Comparison of ENCODE assay signal across 8 cellular contexts in genomic region chr14:49585803-49586672, GRCh38. TPM values are rescaled to one million over a fixed set of nuclear protein-coding genes. Genes with fewer than 3 reads are reported as not detected.
DNase-seq lines count a peak whose midpoint lies in the region; ATAC-seq, FAIRE-seq and TF ChIP-seq lines count a peak whose summit lies in the region.

RPS29 (minus strand) TSS chr14:49586380; CDS start chr14:49586346, 34 bp downstream.

- H4K8ac ChIP-seq in IMR-90 (ENCODE audit: low read depth in 2 of 2, low read length in 2 of 2) = peak within 1 kb of the TSS; percentile 55 to 88; a peak in 3 of 4 replicates

- POLR2A ChIA-PET in IMR-90 (lab: Charles Lee; ENCODE audit: unreplicated experiment) = interaction anchor here (0.6 to 1.0 kb wide), 2 partner anchors 9 to 277 kb away, joined by 4 read pairs; no protein-coding TSS in a partner anchor

- ATAC-seq in GM21528 (IDR thresholded peaks at IDR 0.05; ENCODE audit: low FRiP score, unreplicated experiment) (peak; percentile 88), IMR-90 (ENCODE audit: low read depth) (peak; percentile 86)

- H2AK5ac ChIP-seq in IMR-90 (ENCODE audit: low read depth, low read length) = peak within 1 kb of the TSS; percentile 96

- CTCF ChIA-PET in IMR-90 (lab: Yijun Ruan, JAX) = interaction anchor here (0.7 to 2.0 kb wide), 2 partner anchors 9 to 12 kb away, joined by 3 to 7 read pairs; partner anchors contain the start of gene LRR1

- peak within 1 kb of the TSS; percentile 87 for H2AFZ ChIP-seq in IMR-90 (replicated peaks; ENCODE audit: low read length, poor library complexity)

- dilution Hi-C loops in IMR-90 (cut with HindIII; ENCODE audit: low sequenced_read_pairs, unreplicated experiment) = no loop called here

- H2AK9ac ChIP-seq in IMR-90 (replicated peaks; ENCODE audit: low read depth, low read length, poor library complexity) = peak within 1 kb of the TSS; percentile 92

- peak; percentile 93 for TF ChIP-seq POLR2A in IMR-90 (IDR thresholded peaks at IDR 0.05; ENCODE audit: low read depth, low read length)

- peak within 1 kb of the TSS; percentile 95 for H3K9ac ChIP-seq in IMR-90 (ENCODE audit: low read depth, low read length)

- H2BK5ac ChIP-seq in IMR-90 (ENCODE audit: low read depth, low read length, poor library complexity, severe bottlenecking) = peak within 1 kb of the TSS; percentile 85

- FAIRE-seq in D721Med (lab: Jason Lieb, UNC) = no peak

- peaks cover 6% of the 10 kb centered on the region for H3K4me1 ChIP-seq in IMR-90 (ENCODE audit: control insufficient read depth, insufficient read depth, low read length)

- peak within 1 kb of the TSS; percentile 94 for H3K23ac ChIP-seq in IMR-90 (ENCODE audit: low read depth, low read length)

- peaks cover 17 to 50% of the 10 kb centered on the region in 2 experiments for H3K79me1 ChIP-seq in IMR-90 (ENCODE audit: low read depth in 1 of 2, low read length in 2 of 2)

- 1% methylated on average over 33 of the region's 55 CpGs; no CpG with 5 or more reads in 1 of the 2 experiments for WGBS in IMR-90 (ENCODE audit: extremely low coverage in 2 of 2, insufficient read length in 1 of 2), 2 experiments

- peaks cover 49% of the 10 kb centered on the region for H4K20me1 ChIP-seq in IMR-90 (ENCODE audit: insufficient read depth, low read length)

- peak within 1 kb of the TSS; percentile 93 for H3K27ac ChIP-seq in IMR-90 (ENCODE audit: insufficient read depth, low read length)

- H2BK15ac ChIP-seq in IMR-90 (ENCODE audit: low read depth, low read length) = no peak within 1 kb of the TSS

- TF ChIP-seq CTCF in D721Med (IDR thresholded peaks at IDR 0.05; ENCODE audit: insufficient read depth, missing control alignments) = no peak
- no peak for TF ChIP-seq CTCF in IMR-90 (conservative IDR thresholded peaks at IDR 0.05; ENCODE audit: low read depth, low read length)

- H3K9me3 ChIP-seq in IMR-90 (ENCODE audit: control insufficient read depth, insufficient read depth, low read length) = no peaks in the 10 kb centered on the region

- intact Hi-C loops in IMR-90 (cut with micrococcal nuclease) = no loop called here

- H2BK120ac ChIP-seq in IMR-90 (ENCODE audit: low read depth, low read length) = no peak within 1 kb of the TSS

- peak within 1 kb of the TSS; percentile 57 for H3K18ac ChIP-seq in IMR-90 (ENCODE audit: low read depth, low read length)

- H3K27me3 ChIP-seq in IMR-90 (ENCODE audit: control insufficient read depth, insufficient read depth, low read length) = no peaks in the 10 kb centered on the region

- peak within 1 kb of the TSS; percentile 63 for H4K5ac ChIP-seq in IMR-90 (ENCODE audit: low read depth, low read length)

- peak; percentile 68 for DNase-seq in D721Med (ENCODE audit: insufficient read length, low spot score)
- DNase-seq in IMR-90 = peak; percentile 99
- DNase-seq in OCI-M1 (lab: John Stamatoyannopoulos, UW) = peak; percentile 97
- peak; percentile 99 for DNase-seq in activated T-cell treated with anti-CD3 and anti-CD28 coated beads for 24 hours (ENCODE audit: low read depth)
- peak; percentile 88 for DNase-seq in epidermal melanocyte (ENCODE audit: insufficient read length, low spot score)
- DNase-seq in middle frontal gyrus (ENCODE audit: extremely low spot score, low spot score) = peak; percentile 97
- DNase-seq in stimulated activated CD8-positive, alpha-beta memory T cell treated with anti-CD3 and anti-CD28 coated beads, Interleukin-2, amount 100 ng/mL, for 48 hours (ENCODE audit: low read depth in 2 of 2) = peak; percentile 89 to 98

- H3K56ac ChIP-seq in IMR-90 (ENCODE audit: extremely low read depth, insufficient read depth, low read length) = peak within 1 kb of the TSS; percentile 85

- H2BK20ac ChIP-seq in IMR-90 (ENCODE audit: low read depth, low read length) = no peak within 1 kb of the TSS

- H3K4me3 ChIP-seq in IMR-90 (ENCODE audit: insufficient read depth, low read depth, low read length) = peak within 1 kb of the TSS; percentile 86

- in situ Hi-C loops in IMR-90 (cut with MboI; ENCODE audit: low sequenced_read_pairs) = no loop called here

- TF ChIP-seq RAD21 in IMR-90 (IDR thresholded peaks at IDR 0.05; ENCODE audit: low read length) = no peak

- peaks cover 17% of the 10 kb centered on the region for H3K36me3 ChIP-seq in IMR-90 (ENCODE audit: control insufficient read depth, insufficient read depth, low read length)

- H4K91ac ChIP-seq in IMR-90 (ENCODE audit: insufficient read depth, low read depth, low read length) = peak within 1 kb of the TSS; percentile 47; the same call in 1 of the 2 replicates

- H3K4ac ChIP-seq in IMR-90 (ENCODE audit: low read depth, low read length) = peak within 1 kb of the TSS; percentile 98

- peak within 1 kb of the TSS; percentile 91 for H3K4me2 ChIP-seq in IMR-90 (ENCODE audit: low read depth, low read length)

- BruUV-seq in IMR-90 (replicated peaks; lab: Mats Ljungman, UMichigan) = no TSS peak

- peaks cover 12% of the 10 kb centered on the region for H3K9me1 ChIP-seq in IMR-90 (ENCODE audit: insufficient read depth, low read length)

- H3K14ac ChIP-seq in IMR-90 (replicated peaks; ENCODE audit: low read depth, low read length) = peak within 1 kb of the TSS; percentile 97

TF ChIP-seq in IMR-90, 13 proteins besides CTCF, POLR2A, EP300 and RAD21:
- TF ChIP-seq MXI1 (IDR thresholded peaks at IDR 0.05; ENCODE audit: borderline replicate concordance, low read depth, low read length) = peak; percentile 69; the same call in 1 of the 2 replicates
- peak; percentile 21; the same call in 1 of the 2 replicates for TF ChIP-seq CEBPB (IDR thresholded peaks at IDR 0.05; ENCODE audit: low read depth, low read length)
- TF ChIP-seq FOS (IDR thresholded peaks at IDR 0.05; ENCODE audit: low read depth, low read length) = no peak
- peak; percentile 63; the same call in 1 of the 2 replicates for TF ChIP-seq CHD1 (IDR thresholded peaks at IDR 0.05; ENCODE audit: low read depth, low read length)
- peak; percentile 38; the same call in 1 of the 2 replicates for TF ChIP-seq MAZ (IDR thresholded peaks at IDR 0.05; ENCODE audit: borderline replicate concordance, low read depth, low read length)

RNA-seq across cellular contexts. Expression of gene RPS29, which starts in this region (rescaled TPM):
- 318 and 794 TPM in 2 replicates for total RNA-seq in IMR-90 (2012; rRNA removed)
- polyA plus RNA-seq in IMR-90 (2012; rRNA removed) = 8,930 and 10,393 TPM in 2 replicates
- 10.7 and 2,863 TPM in 2 replicates for polyA plus RNA-seq in IMR-90 (2012; cell fraction: cytosol; rRNA removed)
- 714 and 2,229 TPM in 2 replicates for polyA plus RNA-seq in IMR-90 (2012; cell fraction: nucleus; rRNA removed; ENCODE audit: low replicate concordance)

Comparison
In these comparisons a context has a peak if more than half of its experiments do, and no peak if none do; other contexts are left out.
1. Peak in every context shown above with its lines: DNase-seq, ATAC-seq, H3K4me3 ChIP-seq and H3K27ac ChIP-seq.